ENCODE assay signal across 8 cellular contexts in the genomic region with DNA sequence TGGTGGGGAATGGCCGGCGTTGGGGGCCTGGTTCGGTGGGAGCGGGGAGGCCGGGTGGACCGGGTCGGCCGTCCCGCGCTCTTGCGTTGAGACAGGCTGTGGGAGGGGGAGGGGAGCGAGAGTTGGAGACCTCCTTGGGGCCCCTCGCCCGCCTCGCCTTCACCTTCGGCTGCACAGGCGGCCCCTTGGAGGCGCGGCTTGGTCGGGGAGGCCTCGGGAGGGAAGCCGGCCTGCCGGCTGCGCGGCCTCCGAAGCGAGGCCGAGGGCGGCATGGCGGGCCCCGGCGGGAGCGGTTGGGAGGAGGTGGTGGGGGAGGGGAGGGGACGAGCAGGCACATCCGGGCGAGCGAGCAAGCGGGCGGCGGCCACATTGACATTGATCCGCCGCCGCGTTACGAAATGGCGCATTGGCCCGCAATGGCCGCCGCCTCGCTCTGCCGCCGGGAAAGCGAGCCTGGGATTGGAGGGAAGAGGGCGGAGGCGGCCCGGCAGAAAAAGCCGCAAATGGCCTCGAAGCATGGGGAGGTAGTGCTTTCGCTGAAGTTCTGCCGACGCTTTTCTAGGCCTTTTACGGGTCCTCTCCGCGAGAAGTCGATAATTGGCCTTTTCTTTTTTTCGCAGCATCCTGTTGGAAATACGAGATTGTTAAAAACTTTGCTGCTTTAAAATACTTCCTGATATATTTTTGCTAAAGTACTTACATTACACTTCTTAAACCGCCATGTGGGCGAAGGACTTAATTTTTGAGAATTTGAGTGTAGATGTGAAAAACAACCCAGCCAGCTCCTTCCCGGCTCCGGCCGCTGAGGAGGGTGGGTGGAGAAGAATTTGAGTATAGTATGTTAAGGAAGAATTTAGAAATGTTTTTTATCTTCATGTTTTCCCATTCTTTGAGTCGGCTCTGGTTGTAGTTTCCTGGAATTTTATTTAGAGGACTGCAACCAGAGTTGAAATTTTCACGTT. TPM values are rescaled to one million over a fixed set of nuclear protein-coding genes. Genes with fewer than 3 reads are reported as not detected.
DNase-seq lines count a peak whose midpoint lies in the region; ATAC-seq, FAIRE-seq and TF ChIP-seq lines count a peak whose summit lies in the region.

No MANE protein-coding gene starts in this region.

- H3K9me3 ChIP-seq in A549 (no peaks in the 10 kb centered on the region), iPS-18c (ENCODE audit: control insufficient read depth, insufficient read depth, low read length) (no peaks in the 10 kb centered on the region), skeletal muscle satellite cell (replicated peaks; ENCODE audit: low read length) (no peaks in the 10 kb centered on the region)

- no peak for FAIRE-seq in A549 (lab: Jason Lieb, UNC)

- peaks cover 35% of the 10 kb centered on the region for H3K36me3 ChIP-seq in skeletal muscle satellite cell (ENCODE audit: insufficient read depth, low read length)

- DNase-seq in A549 (ENCODE audit: low read depth in 1 of 2, low spot score in 1 of 2), result peak; percentile 84 to 93
- peak; percentile 64 for DNase-seq in NCI-H2107 treated with DMSO at 0.1 percent for 48 hours (lab: John Stamatoyannopoulos, UW; ENCODE audit: unreplicated experiment)
- DNase-seq in UCSD-AML1 (lab: John Stamatoyannopoulos, UW; ENCODE audit: unreplicated experiment), result peak; percentile 89

- H3K4me3 ChIP-seq in A549 (peak overlapping the region; percentile 91), iPS-18c (ENCODE audit: insufficient read depth, low read depth, low read length) (peak overlapping the region; percentile 85), skeletal muscle satellite cell (ENCODE audit: low read length) (peak overlapping the region; percentile 83)

- POLR2A ChIA-PET in A549 (lab: Yijun Ruan, JAX), result interaction anchor here (0.7 to 1.7 kb wide), 10 partner anchors 9 to 52 kb away, joined by 3 to 18 read pairs (median 5); a partner anchor contains a TSS

- CTCF ChIA-PET in A549 (lab: Yijun Ruan, JAX), result interaction anchor here (0.6 to 1.9 kb wide), 3 partner anchors 15 to 48 kb away, joined by 4 to 6 read pairs (median 4); no protein-coding TSS in a partner anchor

- ATAC-seq in A549, result peak; percentile 82 to 86
- peak; percentile 29 for ATAC-seq in GM18858 (IDR thresholded peaks at IDR 0.05; ENCODE audit: unreplicated experiment)
- ATAC-seq in HG03064 (IDR thresholded peaks at IDR 0.05; ENCODE audit: low read depth, unreplicated experiment), result peak; percentile 45

- H3K4me1 Mint-ChIP-seq in brain, result peaks cover 66% of the 10 kb centered on the region

- H3K27ac ChIP-seq in A549, result peak overlapping the region; percentile 99 to 100

- H3K9me3 Mint-ChIP-seq in brain, result peaks cover 0 to 2% (median 0%) of the 10 kb centered on the region in 5 experiments

- WGBS in A549 (ENCODE audit: missing lambda C conversion rate), result under 1% methylated on average over 44 of the region's 74 CpGs

- H3K27ac Mint-ChIP-seq in brain, result peak overlapping the region; percentile 100

- H3K4me1 ChIP-seq in A549 (peaks cover 41% of the 10 kb centered on the region), skeletal muscle satellite cell (ENCODE audit: control insufficient read depth, insufficient read depth, low read length) (peaks cover 21% of the 10 kb centered on the region)

- no peak; the same call in 1 of the 2 replicates for TF ChIP-seq POLR2A in A549 (IDR thresholded peaks at IDR 0.05; ENCODE audit: low read length)

- H3K36me3 Mint-ChIP-seq in brain, result peaks cover 52% of the 10 kb centered on the region

- H3K27me3 Mint-ChIP-seq in brain, result peaks cover 7% of the 10 kb centered on the region

- no peak for TF ChIP-seq CTCF in A549 (IDR thresholded peaks at IDR 0.05)
- TF ChIP-seq CTCF in brain (conservative IDR thresholded peaks at IDR 0.05), result no peak

- H3K27me3 ChIP-seq in skeletal muscle satellite cell (ENCODE audit: control insufficient read depth, insufficient read depth, low read length), result no peaks in the 10 kb centered on the region

- H3K4me3 Mint-ChIP-seq in brain, result peak overlapping the region; percentile 94 to 100 (median 97)

- TF ChIP-seq EP300 in A549 (IDR thresholded peaks at IDR 0.05), result 0 out of 5 replicates have a peak, but pooled peaks of 1 of the 2 experiments have one; percentile 22

- H3K4me2 ChIP-seq in A549 (peak overlapping the region; percentile 86), skeletal muscle satellite cell (ENCODE audit: low read length) (peak overlapping the region; percentile 88)

- peak overlapping the region; percentile 90 for H3K9ac ChIP-seq in skeletal muscle satellite cell (ENCODE audit: low read depth, low read length)

- no peak; a peak in 1 of 5 replicates for TF ChIP-seq RAD21 in A549 (conservative IDR thresholded peaks at IDR 0.05 in 1 of 2, IDR thresholded peaks at IDR 0.05 in 1 of 2)

TF ChIP-seq in A549, 52 proteins besides CTCF, POLR2A, EP300 and RAD21 (continues in another document):
- TF ChIP-seq SMC3 (IDR thresholded peaks at IDR 0.05) (peak; percentile 12; the same call in 1 of the 3 replicates), HOXB13 (CRISPR knock-in tag; IDR thresholded peaks at IDR 0.05; ENCODE audit: low read depth) (no peak), CHD2 (IDR thresholded peaks at IDR 0.05; ENCODE audit: low read length, partially characterized antibody) (peak; percentile 57), KDM5A (IDR thresholded peaks at IDR 0.05) (peak; percentile 52), CHD4 (IDR thresholded peaks at IDR 0.05; ENCODE audit: borderline replicate concordance) (no peak), ZSCAN20 (CRISPR knock-in tag; IDR thresholded peaks at IDR 0.05) (no peak), ESRRA (IDR thresholded peaks at IDR 0.05; ENCODE audit: borderline replicate concordance, low read length) (no peak)
- TF ChIP-seq, protein P1, sequence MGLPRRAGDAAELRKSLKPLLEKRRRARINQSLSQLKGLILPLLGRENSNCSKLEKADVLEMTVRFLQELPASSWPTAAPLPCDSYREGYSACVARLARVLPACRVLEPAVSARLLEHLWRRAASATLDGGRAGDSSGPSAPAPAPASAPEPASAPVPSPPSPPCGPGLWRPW (IDR thresholded peaks at IDR 0.05), result no peak
- TF ChIP-seq, protein P2, sequence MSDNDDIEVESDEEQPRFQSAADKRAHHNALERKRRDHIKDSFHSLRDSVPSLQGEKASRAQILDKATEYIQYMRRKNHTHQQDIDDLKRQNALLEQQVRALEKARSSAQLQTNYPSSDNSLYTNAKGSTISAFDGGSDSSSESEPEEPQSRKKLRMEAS (IDR thresholded peaks at IDR 0.05), result peak; percentile 86
- TF ChIP-seq, protein P3, sequence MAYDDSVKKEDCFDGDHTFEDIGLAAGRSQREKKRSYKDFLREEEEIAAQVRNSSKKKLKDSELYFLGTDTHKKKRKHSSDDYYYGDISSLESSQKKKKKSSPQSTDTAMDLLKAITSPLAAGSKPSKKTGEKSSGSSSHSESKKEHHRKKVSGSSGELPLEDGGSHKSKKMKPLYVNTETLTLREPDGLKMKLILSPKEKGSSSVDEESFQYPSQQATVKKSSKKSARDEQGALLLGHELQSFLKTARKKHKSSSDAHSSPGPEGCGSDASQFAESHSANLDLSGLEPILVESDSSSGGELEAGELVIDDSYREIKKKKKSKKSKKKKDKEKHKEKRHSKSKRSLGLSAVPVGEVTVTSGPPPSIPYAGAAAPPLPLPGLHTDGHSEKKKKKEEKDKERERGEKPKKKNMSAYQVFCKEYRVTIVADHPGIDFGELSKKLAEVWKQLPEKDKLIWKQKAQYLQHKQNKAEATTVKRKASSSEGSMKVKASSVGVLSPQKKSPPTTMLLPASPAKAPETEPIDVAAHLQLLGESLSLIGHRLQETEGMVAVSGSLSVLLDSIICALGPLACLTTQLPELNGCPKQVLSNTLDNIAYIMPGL (CRISPR knock-in tag; IDR thresholded peaks at IDR 0.05; ENCODE audit: borderline replicate concordance), result peak; percentile 73; the same call in 1 of the 2 replicates
- TF ChIP-seq, protein P4, sequence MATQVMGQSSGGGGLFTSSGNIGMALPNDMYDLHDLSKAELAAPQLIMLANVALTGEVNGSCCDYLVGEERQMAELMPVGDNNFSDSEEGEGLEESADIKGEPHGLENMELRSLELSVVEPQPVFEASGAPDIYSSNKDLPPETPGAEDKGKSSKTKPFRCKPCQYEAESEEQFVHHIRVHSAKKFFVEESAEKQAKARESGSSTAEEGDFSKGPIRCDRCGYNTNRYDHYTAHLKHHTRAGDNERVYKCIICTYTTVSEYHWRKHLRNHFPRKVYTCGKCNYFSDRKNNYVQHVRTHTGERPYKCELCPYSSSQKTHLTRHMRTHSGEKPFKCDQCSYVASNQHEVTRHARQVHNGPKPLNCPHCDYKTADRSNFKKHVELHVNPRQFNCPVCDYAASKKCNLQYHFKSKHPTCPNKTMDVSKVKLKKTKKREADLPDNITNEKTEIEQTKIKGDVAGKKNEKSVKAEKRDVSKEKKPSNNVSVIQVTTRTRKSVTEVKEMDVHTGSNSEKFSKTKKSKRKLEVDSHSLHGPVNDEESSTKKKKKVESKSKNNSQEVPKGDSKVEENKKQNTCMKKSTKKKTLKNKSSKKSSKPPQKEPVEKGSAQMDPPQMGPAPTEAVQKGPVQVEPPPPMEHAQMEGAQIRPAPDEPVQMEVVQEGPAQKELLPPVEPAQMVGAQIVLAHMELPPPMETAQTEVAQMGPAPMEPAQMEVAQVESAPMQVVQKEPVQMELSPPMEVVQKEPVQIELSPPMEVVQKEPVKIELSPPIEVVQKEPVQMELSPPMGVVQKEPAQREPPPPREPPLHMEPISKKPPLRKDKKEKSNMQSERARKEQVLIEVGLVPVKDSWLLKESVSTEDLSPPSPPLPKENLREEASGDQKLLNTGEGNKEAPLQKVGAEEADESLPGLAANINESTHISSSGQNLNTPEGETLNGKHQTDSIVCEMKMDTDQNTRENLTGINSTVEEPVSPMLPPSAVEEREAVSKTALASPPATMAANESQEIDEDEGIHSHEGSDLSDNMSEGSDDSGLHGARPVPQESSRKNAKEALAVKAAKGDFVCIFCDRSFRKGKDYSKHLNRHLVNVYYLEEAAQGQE (IDR thresholded peaks at IDR 0.05), result no peak

RNA-seq across cellular contexts. Expression of a gene that starts 0.6 kb away (rescaled TPM):
- 250 and 357 TPM in 2 replicates for polyA plus RNA-seq in A549 (2011; rRNA removed)
- polyA plus RNA-seq in A549 (2012; cell fraction: cytosol; rRNA removed), result 101 and 131 TPM in 2 replicates
- 27.7 and 52.1 TPM in 2 replicates for polyA plus RNA-seq in A549 (2012; cell fraction: nucleus; rRNA removed)
- polyA plus RNA-seq in A549 (2017; fragmentation: RNase III; extraction: RNeasy Plus Mini Kit Qiagen cat#74134 plus additional on column Dnase treatment), result 714 to 805 TPM (median 755 TPM) in 3 replicates
- 32.7 and 35.5 TPM in 2 replicates for polyA minus RNA-seq in A549 (2011; rRNA and poly(A)+ RNA removed)
- 295 TPM for polyA plus RNA-seq in brain (ENCODE audit: insufficient read depth, low read depth, low replicate concordance)
- total RNA-seq in skeletal muscle satellite cell (2012; rRNA removed), result 31.5 and 36.2 TPM in 2 replicates

RNA-seq across cellular contexts. Expression of a gene that starts 51.4 kb away (rescaled TPM):
- polyA plus RNA-seq in A549 (2011; rRNA removed) (146 and 162 TPM in 2 replicates), A549 (2017; fragmentation: RNase III; extraction: RNeasy Plus Mini Kit Qiagen cat#74134 plus additional on column Dnase treatment) (61.0 to 65.8 TPM (median 62.0 TPM) in 3 replicates), brain (ENCODE audit: insufficient read depth, low read depth, low replicate concordance) (30.1 TPM)
- 39.8 and 49.5 TPM in 2 replicates for polyA plus RNA-seq in A549 (2012; cell fraction: cytosol; rRNA removed)
- polyA plus RNA-seq in A549 (2012; cell fraction: nucleus; rRNA removed), result 31.1 and 38.8 TPM in 2 replicates
- 168 and 177 TPM in 2 replicates for polyA minus RNA-seq in A549 (2011; rRNA and poly(A)+ RNA removed)
- 40.4 and 47.1 TPM in 2 replicates for total RNA-seq in skeletal muscle satellite cell (2012; rRNA removed)

Comparison
In these comparisons a context has a peak if more than half of its experiments do, and no peak if none do; other contexts are left out.
1. Peak in every context shown above with its lines: DNase-seq, ATAC-seq, H3K4me3 ChIP-seq and H3K27ac ChIP-seq.
2. ATAC-seq: peak in every context shown above with its lines; median percentile 84 in A549; 45 in HG03064; 29 in GM18858.